1 cellular context compared by ENCODE assay signal in the genomic region with DNA sequence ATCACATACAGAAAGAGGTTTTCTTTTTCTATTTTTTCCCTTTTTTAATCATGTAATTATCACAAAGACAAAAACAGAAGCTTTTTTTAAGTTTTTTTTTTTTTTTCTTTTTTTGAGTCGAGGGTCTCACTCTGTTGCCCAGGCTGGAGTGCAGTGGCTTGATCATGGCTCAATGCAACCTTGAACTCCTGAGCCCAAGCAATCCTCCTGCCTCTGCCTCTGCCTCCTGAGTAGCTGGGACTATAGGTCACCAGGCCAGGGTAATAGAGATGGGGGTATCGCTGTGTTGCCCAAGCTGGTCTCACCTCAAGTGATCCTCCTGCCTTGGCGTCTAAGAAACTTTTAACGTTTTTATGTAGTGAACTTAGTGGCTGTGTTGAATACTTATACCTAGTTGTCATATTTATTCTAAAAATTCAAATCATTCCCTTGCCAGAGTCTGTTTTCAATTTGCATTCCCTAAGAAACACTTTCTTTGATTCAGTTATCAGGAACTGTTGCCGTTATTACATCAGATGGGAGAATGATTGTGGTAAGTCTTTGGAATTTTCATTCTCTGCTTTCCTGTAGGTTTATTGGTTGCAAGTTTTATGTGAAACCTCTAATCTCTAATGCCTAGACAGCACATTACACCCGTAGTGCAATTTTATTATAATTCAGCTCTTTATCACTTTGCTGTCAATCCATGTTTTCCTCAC.
TF ChIP-seq lines count a peak whose summit lies in the region.

No MANE protein-coding gene starts in this region.

TF ChIP-seq in GM12878, 131 proteins besides CTCF, POLR2A, EP300 and RAD21 (continued from another document):
- TF ChIP-seq, protein P1, sequence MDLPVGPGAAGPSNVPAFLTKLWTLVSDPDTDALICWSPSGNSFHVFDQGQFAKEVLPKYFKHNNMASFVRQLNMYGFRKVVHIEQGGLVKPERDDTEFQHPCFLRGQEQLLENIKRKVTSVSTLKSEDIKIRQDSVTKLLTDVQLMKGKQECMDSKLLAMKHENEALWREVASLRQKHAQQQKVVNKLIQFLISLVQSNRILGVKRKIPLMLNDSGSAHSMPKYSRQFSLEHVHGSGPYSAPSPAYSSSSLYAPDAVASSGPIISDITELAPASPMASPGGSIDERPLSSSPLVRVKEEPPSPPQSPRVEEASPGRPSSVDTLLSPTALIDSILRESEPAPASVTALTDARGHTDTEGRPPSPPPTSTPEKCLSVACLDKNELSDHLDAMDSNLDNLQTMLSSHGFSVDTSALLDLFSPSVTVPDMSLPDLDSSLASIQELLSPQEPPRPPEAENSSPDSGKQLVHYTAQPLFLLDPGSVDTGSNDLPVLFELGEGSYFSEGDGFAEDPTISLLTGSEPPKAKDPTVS (IDR thresholded peaks at IDR 0.05; ENCODE audit: low read depth, low read length), result no peak
- TF ChIP-seq NR2C2 (IDR thresholded peaks at IDR 0.05; ENCODE audit: borderline replicate concordance, control insufficient read depth, insufficient read length, low read depth), result no peak
- TF ChIP-seq BHLHE40 (IDR thresholded peaks at IDR 0.05; ENCODE audit: borderline replicate concordance in 1 of 2, low read depth in 2 of 2, low read length in 1 of 2), result no peak
- TF ChIP-seq, protein P2, sequence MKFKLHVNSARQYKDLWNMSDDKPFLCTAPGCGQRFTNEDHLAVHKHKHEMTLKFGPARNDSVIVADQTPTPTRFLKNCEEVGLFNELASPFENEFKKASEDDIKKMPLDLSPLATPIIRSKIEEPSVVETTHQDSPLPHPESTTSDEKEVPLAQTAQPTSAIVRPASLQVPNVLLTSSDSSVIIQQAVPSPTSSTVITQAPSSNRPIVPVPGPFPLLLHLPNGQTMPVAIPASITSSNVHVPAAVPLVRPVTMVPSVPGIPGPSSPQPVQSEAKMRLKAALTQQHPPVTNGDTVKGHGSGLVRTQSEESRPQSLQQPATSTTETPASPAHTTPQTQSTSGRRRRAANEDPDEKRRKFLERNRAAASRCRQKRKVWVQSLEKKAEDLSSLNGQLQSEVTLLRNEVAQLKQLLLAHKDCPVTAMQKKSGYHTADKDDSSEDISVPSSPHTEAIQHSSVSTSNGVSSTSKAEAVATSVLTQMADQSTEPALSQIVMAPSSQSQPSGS (IDR thresholded peaks at IDR 0.05; ENCODE audit: low read length), result no peak
- TF ChIP-seq ASH2L (IDR thresholded peaks at IDR 0.05; ENCODE audit: borderline replicate concordance, low read depth), result no peak
- TF ChIP-seq MEF2A (IDR thresholded peaks at IDR 0.05; ENCODE audit: insufficient read depth, low read depth, low read length), result no peak
- no peak for TF ChIP-seq ZNF207 (IDR thresholded peaks at IDR 0.05; ENCODE audit: borderline replicate concordance)
- TF ChIP-seq TARDBP (IDR thresholded peaks at IDR 0.05; ENCODE audit: borderline replicate concordance), result no peak
- TF ChIP-seq CBX5 (IDR thresholded peaks at IDR 0.05; ENCODE audit: low read depth), result no peak
- no peak for TF ChIP-seq FOS (IDR thresholded peaks at IDR 0.05; ENCODE audit: borderline replicate concordance, extremely low read depth, insufficient read length)
TF ChIP-seq in GM12878: peak in this region for 0.
